ENCODE assay signal across 8 cellular contexts in genomic region chr1:44802306-44803061, GRCh38. TPM values are rescaled to one million over a fixed set of nuclear protein-coding genes. Genes with fewer than 3 reads are reported as not detected.
A peak's percentile ranks its signal among the peaks of the same experiment; 100 is the strongest.
DNase-seq lines count a peak whose midpoint lies in the region; ATAC-seq and TF ChIP-seq lines count a peak whose summit lies in the region.

No MANE protein-coding gene starts in this region.

- H3K27me3 ChIP-seq in foreskin keratinocyte: no peaks in the 10 kb centered on the region

- H3K9me3 Mint-ChIP-seq in activated CD8-positive, alpha-beta T cell treated with anti-CD3 and anti-CD28 coated beads for 36 hours: no peaks in the 10 kb centered on the region

- peak overlapping the region; percentile 84 for H3K4me3 Mint-ChIP-seq in activated CD8-positive, alpha-beta T cell treated with anti-CD3 and anti-CD28 coated beads for 36 hours

- no peaks in the 10 kb centered on the region for H3K27me3 Mint-ChIP-seq in activated CD8-positive, alpha-beta T cell treated with anti-CD3 and anti-CD28 coated beads for 36 hours

- peak overlapping the region; percentile 87 for H3K27ac Mint-ChIP-seq in activated CD8-positive, alpha-beta T cell treated with anti-CD3 and anti-CD28 coated beads for 36 hours

- peaks cover 55% of the 10 kb centered on the region for H3K4me1 Mint-ChIP-seq in activated CD8-positive, alpha-beta T cell treated with anti-CD3 and anti-CD28 coated beads for 36 hours (ENCODE audit: low read depth)

- peaks cover 54% of the 10 kb centered on the region for H3K36me3 Mint-ChIP-seq in activated CD8-positive, alpha-beta T cell treated with anti-CD3 and anti-CD28 coated beads for 36 hours (ENCODE audit: low read depth)

- POLR2A ChIA-PET in activated CD8-positive, alpha-beta T cell treated with anti-CD3 and anti-CD28 coated beads for 36 hours (lab: Charles Lee): interaction anchor here (1.1 to 8.3 kb wide), 6 partner anchors 10 to 79 kb away, joined by 4 to 130 read pairs (median 36); partner anchors contain the start of genes RNU5D-1 and RPS8

- H3K4me1 ChIP-seq in foreskin keratinocyte: peaks cover 8% of the 10 kb centered on the region

- intact Hi-C loops in activated CD8-positive, alpha-beta T cell treated with anti-CD3 and anti-CD28 coated beads for 36 hours (cut with micrococcal nuclease): loop anchor here (10.0 kb wide), 1 partner anchor 502 kb away; no protein-coding TSS in a partner anchor

- no peak for DNase-seq in GM12864 (ENCODE audit: low read depth)
- peak; percentile 42 for DNase-seq in activated CD8-positive, alpha-beta T cell treated with anti-CD3 and anti-CD28 coated beads for 36 hours
- no peak for DNase-seq in foreskin keratinocyte
- peak; percentile 80 for DNase-seq in retina
- DNase-seq in RKO (ENCODE audit: low spot score): no peak

- H3K4me3 ChIP-seq in GM12864 (ENCODE audit: low read depth, low read length): peak overlapping the region; percentile 93

- ATAC-seq in activated CD8-positive, alpha-beta T cell treated with anti-CD3 and anti-CD28 coated beads for 36 hours: no peak
- ATAC-seq in foreskin keratinocyte (no peak), HG03159 (IDR thresholded peaks at IDR 0.05; ENCODE audit: unreplicated experiment) (no peak), HG02938 (IDR thresholded peaks at IDR 0.05; ENCODE audit: unreplicated experiment) (no peak), GM18870 (IDR thresholded peaks at IDR 0.05; ENCODE audit: unreplicated experiment) (no peak)

- CTCF ChIA-PET in activated CD8-positive, alpha-beta T cell treated with anti-CD3 and anti-CD28 coated beads for 36 hours (lab: Charles Lee): interaction anchor here (0.5 to 1.1 kb wide), 2 partner anchors 16 to 71 kb away, joined by 3 read pairs; no protein-coding TSS in a partner anchor

- TF ChIP-seq CTCF in GM12864 (IDR thresholded peaks at IDR 0.05; ENCODE audit: low read depth, low read length, missing control alignments) (no peak), foreskin keratinocyte (conservative IDR thresholded peaks at IDR 0.05) (no peak)
- no peak for TF ChIP-seq CTCF in activated CD8-positive, alpha-beta T cell treated with anti-CD3 and anti-CD28 coated beads for 36 hours (IDR thresholded peaks at IDR 0.05)

- H3K27ac ChIP-seq in foreskin keratinocyte: peak overlapping the region; percentile 38

RNA-seq across cellular contexts. Expression of gene PLK3, which starts 2.3 kb away (rescaled TPM):
- 10 to 100 TPM; 36.4 to 36.6 TPM for total RNA-seq in activated CD8-positive, alpha-beta T cell treated with anti-CD3 and anti-CD28 coated beads for 36 hours
- total RNA-seq in foreskin keratinocyte: 34.2 and 35.6 TPM in 2 replicates
- polyA plus RNA-seq in foreskin keratinocyte: 39.3 and 39.9 TPM in 2 replicates

RNA-seq across cellular contexts. Expression of gene DYNLT4, which starts 4.7 kb away (rescaled TPM):
- total RNA-seq in activated CD8-positive, alpha-beta T cell treated with anti-CD3 and anti-CD28 coated beads for 36 hours: 1 to 10 TPM in 1 of 2 experiments, under 1 TPM in 1; 0.36 to 1.1 TPM
- total RNA-seq in foreskin keratinocyte: not detected in 2 replicates
- polyA plus RNA-seq in foreskin keratinocyte: 0.09 TPM in 1 of 2 replicates, not detected in the other

RNA-seq across cellular contexts. Expression of gene BTBD19, which starts 5.8 kb away (rescaled TPM):
- 1 to 10 TPM; 4.8 to 5.6 TPM for total RNA-seq in activated CD8-positive, alpha-beta T cell treated with anti-CD3 and anti-CD28 coated beads for 36 hours
- 1.6 and 1.9 TPM in 2 replicates for total RNA-seq in foreskin keratinocyte
- polyA plus RNA-seq in foreskin keratinocyte: 1.4 and 1.6 TPM in 2 replicates

RNA-seq across cellular contexts. Expression of gene BEST4, which starts 14.5 kb away (rescaled TPM):
- total RNA-seq in activated CD8-positive, alpha-beta T cell treated with anti-CD3 and anti-CD28 coated beads for 36 hours: 1 to 10 TPM in 1 of 2 experiments, under 1 TPM in 1; 0.87 to 1.0 TPM
- 0.14 TPM in 1 of 2 replicates, not detected in the other for total RNA-seq in foreskin keratinocyte
- 0.07 and 0.08 TPM in 2 replicates for polyA plus RNA-seq in foreskin keratinocyte

RNA-seq across cellular contexts. Expression of gene RPS8, which starts 27.1 kb away (rescaled TPM):
- 1,000 to 10,000 TPM; 3,218 to 3,314 TPM for total RNA-seq in activated CD8-positive, alpha-beta T cell treated with anti-CD3 and anti-CD28 coated beads for 36 hours
- total RNA-seq in foreskin keratinocyte: 2,270 and 2,325 TPM in 2 replicates
- polyA plus RNA-seq in foreskin keratinocyte: 2,862 and 2,900 TPM in 2 replicates

Comparison
In these comparisons a context has a peak if more than half of its experiments do, and no peak if none do; other contexts are left out.
1. DNase-seq: peak in activated CD8-positive, alpha-beta T cell treated with anti-CD3 and anti-CD28 coated beads for 36 hours (single experiment) and retina (single experiment); none in GM12864 (single experiment), foreskin keratinocyte (0 of 2) and RKO (single experiment).